In the genomic region with DNA sequence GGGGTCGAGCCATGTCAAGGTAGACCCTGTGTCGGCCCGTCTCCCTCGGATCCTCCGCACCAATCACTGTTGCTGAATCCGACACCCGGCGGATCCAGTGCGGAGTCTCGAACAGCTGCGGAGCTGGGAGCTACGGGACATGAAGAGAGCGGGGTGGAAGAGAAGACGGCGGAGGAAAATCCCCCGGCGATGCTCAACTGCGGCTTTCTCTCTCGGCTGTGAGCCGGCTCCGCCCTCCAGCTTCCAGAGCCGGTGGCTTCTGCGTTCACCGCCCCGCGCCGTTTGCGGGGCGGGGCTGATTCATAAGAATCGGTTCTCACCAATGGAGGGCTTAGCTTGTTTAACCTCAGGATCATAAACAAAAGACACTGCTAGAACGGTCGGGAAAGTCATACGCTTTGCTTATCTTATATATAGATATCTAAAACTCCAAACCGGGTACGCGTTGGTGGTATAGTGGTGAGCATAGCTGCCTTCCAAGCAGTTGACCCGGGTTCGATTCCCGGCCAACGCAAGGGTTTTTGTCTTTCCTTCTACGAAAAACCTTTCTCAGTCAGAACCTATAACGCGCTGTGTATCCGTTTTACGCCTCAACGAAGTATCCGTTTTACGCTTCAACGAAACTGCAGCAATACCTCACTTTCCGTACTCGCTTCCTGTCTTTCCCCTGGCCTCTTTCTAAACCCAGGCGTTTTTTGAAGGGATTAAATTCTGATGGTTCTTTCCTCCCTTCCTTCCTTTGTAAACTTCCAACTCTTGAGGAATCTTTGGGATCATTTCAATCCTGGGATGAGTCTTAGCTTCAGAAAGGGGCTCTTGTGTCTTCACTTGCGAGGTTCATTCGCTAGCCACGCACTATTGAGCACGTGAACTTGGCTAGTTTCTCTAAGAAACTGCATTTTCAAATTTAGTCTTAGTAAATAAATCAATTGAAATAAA, we compare ENCODE assay signal across 8 cellular contexts. TPM values are rescaled to one million over a fixed set of nuclear protein-coding genes. Genes with fewer than 3 reads are reported as not detected.
DNase-seq lines count a peak whose midpoint lies in the region; ATAC-seq and TF ChIP-seq lines count a peak whose summit lies in the region.
"Not testable (repeated sequence)": the region's sequence is repeated elsewhere in the genome, so short reads cannot be mapped to it uniquely, and the experiment has no call there.

No MANE protein-coding gene starts in this region.

- peak overlapping the region; percentile 83 for H3K9ac ChIP-seq in BLaER1

- peaks cover 18% of the 10 kb centered on the region for H3K4me1 ChIP-seq in BLaER1
- peaks cover 0 to 28% of the 10 kb centered on the region in 2 donors for H3K4me1 ChIP-seq in left lung

- H4K20me1 ChIP-seq in BLaER1: not testable (repeated sequence)

- H3K27me3 ChIP-seq in BLaER1, left lung: not testable (repeated sequence)

- not testable (repeated sequence) for TF ChIP-seq CTCF in left lung (IDR thresholded peaks at IDR 0.05)

- H3K4me2 ChIP-seq in BLaER1: peak overlapping the region; percentile 77

- ATAC-seq in GM19452 (IDR thresholded peaks at IDR 0.05; ENCODE audit: unreplicated experiment) (peak; percentile 73), HG03571 (IDR thresholded peaks at IDR 0.05; ENCODE audit: unreplicated experiment) (peak; percentile 58), left lung (peak; percentile 80)

- DNase-seq in NCI-H774 (lab: John Stamatoyannopoulos, UW) (peak; percentile 85), dermis microvascular lymphatic vessel endothelial cell (ENCODE audit: low read depth in 2 of 2) (peak; percentile 66 to 93), left lung (peak; percentile 87 to 93)
- DNase-seq in activated CD4-positive, alpha-beta T cell treated with anti-CD3 and anti-CD28 coated beads, Interleukin-2, amount 50 U/mL, for 48 hours: peak; percentile 95 to 96
- peak; percentile 93 to 99 for DNase-seq in stimulated activated CD4-positive, alpha-beta T cell treated with anti-CD3 and anti-CD28 coated beads, Interleukin-2, amount 100 ng/mL, for 24 hours

- H3K27ac ChIP-seq in BLaER1 (peak overlapping the region; percentile 89), left lung (peak overlapping the region; percentile 84 to 93)

- H3K9me3 ChIP-seq in BLaER1, left lung: not testable (repeated sequence)

- not testable (repeated sequence) for H3K36me3 ChIP-seq in BLaER1, left lung

- H3K4me3 ChIP-seq in BLaER1: peak overlapping the region; percentile 73
- H3K4me3 ChIP-seq in left lung: peak overlapping the region; percentile 58 to 60

- intact Hi-C loops in left lung (cut with DNase I): not testable (repeated sequence)

RNA-seq across cellular contexts. Expression of a gene that starts 6.6 kb away (rescaled TPM):
- total RNA-seq in dermis microvascular lymphatic vessel endothelial cell (0.13 and 1.5 TPM in 2 replicates), left lung (10 to 100 TPM in 1 of 2 donors, 1 to 10 TPM in 1; 7.1 to 18.7 TPM)

RNA-seq across cellular contexts. Expression of a gene that starts 18.7 kb away (rescaled TPM):
- total RNA-seq in dermis microvascular lymphatic vessel endothelial cell (not detected in 2 replicates), left lung (100 to 1,000 TPM in 1 of 2 donors, 10 to 100 TPM in 1; 56.3 to 237 TPM)

RNA-seq across cellular contexts. Expression of a gene that starts 25.7 kb away (rescaled TPM):
- 0.64 and 3.7 TPM in 2 replicates for total RNA-seq in dermis microvascular lymphatic vessel endothelial cell
- total RNA-seq in left lung: 100 to 1,000 TPM in 1 of 2 donors, 10 to 100 TPM in 1; 80.0 to 135 TPM

Comparison
In these comparisons a context has a peak if more than half of its experiments do, and no peak if none do; other contexts are left out.
1. Peak in every context shown above with its lines: DNase-seq, ATAC-seq, H3K4me3 ChIP-seq and H3K27ac ChIP-seq.
2. RNA of a gene that starts 18.7 kb away (total RNA-seq): 56.3 to 237 TPM in left lung; not detected in dermis microvascular lymphatic vessel endothelial cell; every median in the first group is over 10 times any median in the second.
3. RNA of a gene that starts 25.7 kb away (total RNA-seq): 80.0 to 135 TPM in left lung; 0.64 to 3.7 TPM in dermis microvascular lymphatic vessel endothelial cell; every median in the first group is over 10 times any median in the second.